Comparison of ENCODE assay signal across 8 cellular contexts in the genomic region with DNA sequence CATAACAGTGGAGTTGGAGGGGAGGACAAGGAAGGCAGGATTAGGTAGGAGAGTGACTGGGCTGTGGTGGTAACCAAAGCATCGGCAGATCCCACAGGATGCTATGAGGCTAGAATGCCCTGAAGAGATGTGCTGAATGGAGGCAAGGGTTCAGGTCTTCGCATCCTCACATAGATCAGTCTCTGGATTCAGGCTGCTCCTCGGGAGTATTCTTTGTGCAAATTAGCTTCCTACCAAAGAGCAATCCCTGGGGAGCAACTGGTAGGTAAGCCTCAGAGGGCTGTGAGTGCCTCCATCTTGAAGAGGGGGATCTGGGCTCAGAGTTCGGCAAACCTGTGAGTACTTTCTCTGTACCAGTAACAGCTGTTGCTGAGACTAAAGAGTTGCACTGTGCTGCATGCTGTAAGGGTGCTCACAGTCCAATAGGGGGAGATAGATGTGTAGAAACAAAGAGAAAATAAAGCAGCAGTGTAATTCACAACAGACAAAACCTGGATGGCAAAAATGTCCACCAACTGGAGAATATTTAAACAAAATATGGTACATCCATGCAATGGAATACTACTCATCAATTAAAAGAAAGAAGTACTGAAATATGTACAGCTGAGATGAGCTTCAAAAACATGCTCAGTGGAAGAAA.
DNase-seq lines count a peak whose midpoint lies in the region; ATAC-seq and TF ChIP-seq lines count a peak whose summit lies in the region.

No MANE protein-coding gene starts in this region.

- H3K4me3 Mint-ChIP-seq in glutamatergic neuron (ENCODE audit: unreplicated experiment): no peak overlapping the region

- H3K4me1 ChIP-seq in GM23248 (ENCODE audit: insufficient read depth): no peaks in the 10 kb centered on the region
- no peaks in the 10 kb centered on the region for H3K4me1 ChIP-seq in PC-9 (replicated peaks; ENCODE audit: insufficient read depth)

- WGBS in GM23248 (ENCODE audit: low coverage in 1 of 2, low lambda C conversion rate in 2 of 2, missing lambda C conversion rate in 2 of 2), 2 experiments: 50 to 60% methylated on average over 4 of the region's 4 CpGs

- peak; percentile 69 for TF ChIP-seq CTCF in PC-9 (conservative IDR thresholded peaks at IDR 0.05)
- peak; percentile 64 for TF ChIP-seq CTCF in glutamatergic neuron (IDR thresholded peaks at IDR 0.05; ENCODE audit: partially characterized antibody, unreplicated experiment)

- in situ Hi-C loops in GM23248 (cut with MboI): no loop called here

- peaks cover 3% of the 10 kb centered on the region for H3K27me3 Mint-ChIP-seq in glutamatergic neuron (ENCODE audit: unreplicated experiment)

- no peaks in the 10 kb centered on the region for H3K36me3 ChIP-seq in GM23248 (ENCODE audit: low read depth)
- no peaks in the 10 kb centered on the region for H3K36me3 ChIP-seq in PC-9 (ENCODE audit: low read depth)

- ATAC-seq in HG03442 (IDR thresholded peaks at IDR 0.05; ENCODE audit: unreplicated experiment): no peak

- intact Hi-C loops in PC-9 (cut with micrococcal nuclease; ENCODE audit: unreplicated experiment): no loop called here

- H3K9me3 Mint-ChIP-seq in glutamatergic neuron (ENCODE audit: unreplicated experiment): peaks cover 2% of the 10 kb centered on the region

- POLR2A ChIA-PET in PC-9 (lab: Charles Lee; ENCODE audit: unreplicated experiment): no interaction called here

- H3K27me3 ChIP-seq in GM23248 (replicated peaks; ENCODE audit: insufficient read depth) (no peaks in the 10 kb centered on the region; the same call in 1 of the 2 replicates), PC-9 (ENCODE audit: insufficient read depth, low read depth) (no peaks in the 10 kb centered on the region)

- H3K4me2 ChIP-seq in GM23248 (ENCODE audit: unreplicated experiment) (no peak overlapping the region), PC-9 (no peak overlapping the region)

- H3K4me1 Mint-ChIP-seq in glutamatergic neuron (ENCODE audit: low read depth, unreplicated experiment): peaks cover under 1% of the 10 kb centered on the region

- no peaks in the 10 kb centered on the region for H3K36me3 Mint-ChIP-seq in glutamatergic neuron (ENCODE audit: unreplicated experiment)

- CTCF ChIA-PET in PC-9 (lab: Charles Lee): interaction anchor here (0.8 kb wide), 1 partner anchor 219 kb away, joined by 5 read pairs; no protein-coding TSS in a partner anchor

- no peaks in the 10 kb centered on the region for H4K20me1 ChIP-seq in GM23248 (ENCODE audit: insufficient read depth)
- no peaks in the 10 kb centered on the region for H4K20me1 ChIP-seq in PC-9 (ENCODE audit: insufficient read depth)

- H3K9me3 ChIP-seq in GM23248 (ENCODE audit: low read depth): no peaks in the 10 kb centered on the region
- no peaks in the 10 kb centered on the region for H3K9me3 ChIP-seq in PC-9 (ENCODE audit: insufficient read depth, low read depth)

- H3K79me2 ChIP-seq in GM23248 (ENCODE audit: insufficient read depth) (no peaks in the 10 kb centered on the region), PC-9 (ENCODE audit: low read depth) (no peaks in the 10 kb centered on the region)

- H3K27ac Mint-ChIP-seq in glutamatergic neuron (ENCODE audit: unreplicated experiment): no peak overlapping the region

- H3K4me3 ChIP-seq in GM23248 (no peak overlapping the region), PC-9 (no peak overlapping the region)

- H3K9me2 ChIP-seq in GM23248 (ENCODE audit: insufficient read depth): no peaks in the 10 kb centered on the region
- H3K9me2 ChIP-seq in PC-9 (ENCODE audit: insufficient read depth): no peaks in the 10 kb centered on the region

- DNase-seq in AG08395 (ENCODE audit: low spot score): peak; percentile 2
- peak; percentile 37 for DNase-seq in GM23248
- no peak for DNase-seq in PC-9
- no peak for DNase-seq in glutamatergic neuron
- no peak for DNase-seq in NCI-H1048 (lab: John Stamatoyannopoulos, UW)
- DNase-seq in activated gamma-delta T cell (lab: John Stamatoyannopoulos, UW): no peak
- DNase-seq in mucosa of gallbladder (ENCODE audit: low spot score): no peak

- H2AFZ ChIP-seq in GM23248 (no peak overlapping the region), PC-9 (no peak overlapping the region)

- no peaks in the 10 kb centered on the region for H3F3A ChIP-seq in GM23248 (ENCODE audit: insufficient read depth)
- H3F3A ChIP-seq in PC-9 (ENCODE audit: insufficient read depth, low read depth): no peaks in the 10 kb centered on the region

- H3K27ac ChIP-seq in GM23248: no peak overlapping the region
- no peak overlapping the region for H3K27ac ChIP-seq in PC-9

- no peak overlapping the region for H3K9ac ChIP-seq in GM23248

- BruUV-seq in PC-9 (replicated peaks; lab: Mats Ljungman, UMichigan): no TSS peak

Comparison
In these comparisons a context has a peak if more than half of its experiments do, and no peak if none do; other contexts are left out.
1. DNase-seq: peak in AG08395 (single experiment) and GM23248 (single experiment); none in PC-9 (0 of 2), glutamatergic neuron (single experiment), NCI-H1048 (single experiment), activated gamma-delta T cell (single experiment) and mucosa of gallbladder (single experiment).